8 cellular contexts compared by ENCODE assay signal in genomic region chr9:36401179-36401740, GRCh38. TPM values are rescaled to one million over a fixed set of nuclear protein-coding genes. Genes with fewer than 3 reads are reported as not detected.
DNase-seq lines count a peak whose midpoint lies in the region; ATAC-seq and TF ChIP-seq lines count a peak whose summit lies in the region.

No MANE protein-coding gene starts in this region.

- peak; percentile 31 for ATAC-seq in GM18870 (IDR thresholded peaks at IDR 0.05; ENCODE audit: unreplicated experiment)
- peak; percentile 68 for ATAC-seq in HG03045 (IDR thresholded peaks at IDR 0.05; ENCODE audit: unreplicated experiment)
- ATAC-seq in Right ventricle myocardium superior (ENCODE audit: poor library complexity): peak; percentile 93

- peaks cover 0 to 15% of the 10 kb centered on the region in 2 donors for H3K36me3 Mint-ChIP-seq in CD4-positive, alpha-beta memory T cell
- H3K36me3 Mint-ChIP-seq in activated naive CD8-positive, alpha-beta T cell treated with anti-CD3 and anti-CD28 coated beads for 36 hours: peaks cover 10% of the 10 kb centered on the region
- no peaks in the 10 kb centered on the region for H3K36me3 Mint-ChIP-seq in osteocyte (ENCODE audit: unreplicated experiment)

- H3K4me3 ChIP-seq in CD4-positive, alpha-beta memory T cell (ENCODE audit: low read length in 2 of 2): peak overlapping the region in 1 of 2 donors; percentile 65

- CTCF ChIA-PET in CD4-positive, alpha-beta memory T cell (lab: Charles Lee; ENCODE audit: partially characterized antibody): interaction anchor here (0.7 to 9.8 kb wide), 2 partner anchors 49 to 156 kb away, joined by 3 to 505 read pairs; no protein-coding TSS in a partner anchor

- no peak for TF ChIP-seq CTCF in osteocyte (IDR thresholded peaks at IDR 0.05)

- intact Hi-C loops in CD4-positive, alpha-beta memory T cell (cut with micrococcal nuclease): loop anchor here (2.0 to 10.0 kb wide), 3 partner anchors 86 to 586 kb away; partner anchors contain the start of genes HINT2, MELK and SPAG8
- intact Hi-C loops in Right ventricle myocardium superior (cut with DNase I): no loop called here

- DNase-seq in CD4-positive, alpha-beta memory T cell: no peak
- DNase-seq in NCI-H510A (lab: John Stamatoyannopoulos, UW) (peak; percentile 60), Right ventricle myocardium superior (no peak), osteocyte (ENCODE audit: extremely low spot score, unreplicated experiment) (no peak), NCI-H524 (lab: John Stamatoyannopoulos, UW) (no peak)
- no peak for DNase-seq in activated naive CD8-positive, alpha-beta T cell treated with anti-CD3 and anti-CD28 coated beads for 36 hours

- H3K27me3 Mint-ChIP-seq in CD4-positive, alpha-beta memory T cell: no peaks in the 10 kb centered on the region
- H3K27me3 Mint-ChIP-seq in activated naive CD8-positive, alpha-beta T cell treated with anti-CD3 and anti-CD28 coated beads for 36 hours: no peaks in the 10 kb centered on the region
- no peaks in the 10 kb centered on the region for H3K27me3 Mint-ChIP-seq in osteocyte (ENCODE audit: unreplicated experiment)

- peaks cover 38% of the 10 kb centered on the region for H3K4me1 ChIP-seq in CD4-positive, alpha-beta memory T cell (ENCODE audit: insufficient read depth, low read length)

- peak overlapping the region; percentile 97 for H3K27ac ChIP-seq in CD4-positive, alpha-beta memory T cell (ENCODE audit: low read depth, low read length)

- H3K27me3 ChIP-seq in CD4-positive, alpha-beta memory T cell (ENCODE audit: insufficient read depth, low read length): no peaks in the 10 kb centered on the region

- H3K9me3 ChIP-seq in CD4-positive, alpha-beta memory T cell (ENCODE audit: control insufficient read depth in 1 of 2, low read length in 2 of 2): no peaks in the 10 kb centered on the region

- POLR2A ChIA-PET in CD4-positive, alpha-beta memory T cell (lab: Charles Lee; ENCODE audit: partially characterized antibody): interaction anchor here (0.5 to 3.6 kb wide), 8 partner anchors 8 to 274 kb away, joined by 3 to 50 read pairs (median 4); partner anchors contain the start of gene MELK

- H3K27ac Mint-ChIP-seq in CD4-positive, alpha-beta memory T cell: peak overlapping the region; percentile 92 to 99 (median 97)
- peak overlapping the region; percentile 90 for H3K27ac Mint-ChIP-seq in activated naive CD8-positive, alpha-beta T cell treated with anti-CD3 and anti-CD28 coated beads for 36 hours
- H3K27ac Mint-ChIP-seq in osteocyte (ENCODE audit: unreplicated experiment): peak overlapping the region; percentile 74

- H3K4me3 Mint-ChIP-seq in CD4-positive, alpha-beta memory T cell: peak overlapping the region; percentile 82 to 93 (median 92)
- H3K4me3 Mint-ChIP-seq in activated naive CD8-positive, alpha-beta T cell treated with anti-CD3 and anti-CD28 coated beads for 36 hours: peak overlapping the region; percentile 95
- peak overlapping the region; percentile 91 for H3K4me3 Mint-ChIP-seq in osteocyte (ENCODE audit: unreplicated experiment)

- no peaks in the 10 kb centered on the region for H3K9me3 Mint-ChIP-seq in CD4-positive, alpha-beta memory T cell
- H3K9me3 Mint-ChIP-seq in activated naive CD8-positive, alpha-beta T cell treated with anti-CD3 and anti-CD28 coated beads for 36 hours: peaks cover 1% of the 10 kb centered on the region
- H3K9me3 Mint-ChIP-seq in osteocyte (ENCODE audit: unreplicated experiment): no peaks in the 10 kb centered on the region

- H3K36me3 ChIP-seq in CD4-positive, alpha-beta memory T cell (ENCODE audit: insufficient read depth, low read length): no peaks in the 10 kb centered on the region

- H3K4me1 Mint-ChIP-seq in CD4-positive, alpha-beta memory T cell: peaks cover 23 to 51% (median 37%) of the 10 kb centered on the region in 4 donors
- peaks cover 24% of the 10 kb centered on the region for H3K4me1 Mint-ChIP-seq in activated naive CD8-positive, alpha-beta T cell treated with anti-CD3 and anti-CD28 coated beads for 36 hours
- peaks cover 35% of the 10 kb centered on the region for H3K4me1 Mint-ChIP-seq in osteocyte (ENCODE audit: unreplicated experiment)

RNA-seq across cellular contexts. Expression of gene RNF38, which starts 1.2 kb away (rescaled TPM):
- total RNA-seq in CD4-positive, alpha-beta memory T cell: 10 to 100 TPM; 78.0 to 78.3 TPM
- polyA plus RNA-seq in CD4-positive, alpha-beta memory T cell: 10 to 100 TPM; 16.5 to 32.7 TPM
- total RNA-seq in activated naive CD8-positive, alpha-beta T cell treated with anti-CD3 and anti-CD28 coated beads for 36 hours: 10 to 100 TPM; 37.0 to 40.2 TPM
- total RNA-seq in Right ventricle myocardium superior (20.1 TPM), osteocyte (30.2 and 31.1 TPM in 2 replicates)

Comparison
In these comparisons a context has a peak if more than half of its experiments do, and no peak if none do; other contexts are left out.
1. ATAC-seq: peak in every context shown above with its lines; median percentile 93 in Right ventricle myocardium superior; 68 in HG03045; 31 in GM18870.